In the genomic region with DNA sequence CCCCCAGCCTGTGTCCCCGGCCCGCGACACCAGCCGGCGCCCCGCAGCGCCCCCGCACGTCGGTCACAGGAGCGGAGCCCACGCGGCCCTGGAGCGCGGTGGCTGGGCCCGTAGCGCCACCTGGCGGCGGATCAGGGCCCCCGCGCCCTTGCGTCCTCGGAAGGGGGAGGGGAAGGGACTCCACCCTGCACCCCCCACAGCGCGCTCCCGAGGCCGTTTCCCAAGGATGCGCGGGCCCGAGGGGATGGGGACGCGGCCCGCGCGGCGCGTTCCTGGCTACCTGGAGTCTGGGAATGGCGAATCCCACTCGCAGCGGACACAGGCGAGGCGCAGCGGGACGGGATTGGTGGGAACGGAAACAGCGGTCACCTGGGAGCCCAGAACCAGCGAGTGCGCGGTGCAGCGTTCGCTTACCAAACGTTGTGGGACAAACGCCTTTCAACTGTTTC, we compare ENCODE assay signal across 1 cellular context.
TF ChIP-seq lines count a peak whose summit lies in the region.

No MANE protein-coding gene starts in this region.

TF ChIP-seq in WTC11, 78 proteins besides CTCF, POLR2A, EP300 and RAD21 (continued from another document):
- no peak for TF ChIP-seq USF1 (CRISPR knock-in tag; IDR thresholded peaks at IDR 0.05)
- TF ChIP-seq ZNF121 (CRISPR knock-in tag; IDR thresholded peaks at IDR 0.05) = no peak
- TF ChIP-seq, protein P1, sequence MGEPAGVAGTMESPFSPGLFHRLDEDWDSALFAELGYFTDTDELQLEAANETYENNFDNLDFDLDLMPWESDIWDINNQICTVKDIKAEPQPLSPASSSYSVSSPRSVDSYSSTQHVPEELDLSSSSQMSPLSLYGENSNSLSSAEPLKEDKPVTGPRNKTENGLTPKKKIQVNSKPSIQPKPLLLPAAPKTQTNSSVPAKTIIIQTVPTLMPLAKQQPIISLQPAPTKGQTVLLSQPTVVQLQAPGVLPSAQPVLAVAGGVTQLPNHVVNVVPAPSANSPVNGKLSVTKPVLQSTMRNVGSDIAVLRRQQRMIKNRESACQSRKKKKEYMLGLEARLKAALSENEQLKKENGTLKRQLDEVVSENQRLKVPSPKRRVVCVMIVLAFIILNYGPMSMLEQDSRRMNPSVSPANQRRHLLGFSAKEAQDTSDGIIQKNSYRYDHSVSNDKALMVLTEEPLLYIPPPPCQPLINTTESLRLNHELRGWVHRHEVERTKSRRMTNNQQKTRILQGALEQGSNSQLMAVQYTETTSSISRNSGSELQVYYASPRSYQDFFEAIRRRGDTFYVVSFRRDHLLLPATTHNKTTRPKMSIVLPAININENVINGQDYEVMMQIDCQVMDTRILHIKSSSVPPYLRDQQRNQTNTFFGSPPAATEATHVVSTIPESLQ (CRISPR knock-in tag; IDR thresholded peaks at IDR 0.05) = no peak
- peak; percentile 67; the same call in 1 of the 2 replicates for TF ChIP-seq MYBL2 (CRISPR knock-in tag; IDR thresholded peaks at IDR 0.05)
- TF ChIP-seq, protein P2, sequence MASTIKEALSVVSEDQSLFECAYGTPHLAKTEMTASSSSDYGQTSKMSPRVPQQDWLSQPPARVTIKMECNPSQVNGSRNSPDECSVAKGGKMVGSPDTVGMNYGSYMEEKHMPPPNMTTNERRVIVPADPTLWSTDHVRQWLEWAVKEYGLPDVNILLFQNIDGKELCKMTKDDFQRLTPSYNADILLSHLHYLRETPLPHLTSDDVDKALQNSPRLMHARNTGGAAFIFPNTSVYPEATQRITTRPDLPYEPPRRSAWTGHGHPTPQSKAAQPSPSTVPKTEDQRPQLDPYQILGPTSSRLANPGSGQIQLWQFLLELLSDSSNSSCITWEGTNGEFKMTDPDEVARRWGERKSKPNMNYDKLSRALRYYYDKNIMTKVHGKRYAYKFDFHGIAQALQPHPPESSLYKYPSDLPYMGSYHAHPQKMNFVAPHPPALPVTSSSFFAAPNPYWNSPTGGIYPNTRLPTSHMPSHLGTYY (CRISPR knock-in tag; IDR thresholded peaks at IDR 0.05) = no peak
- 0 out of 2 replicates have a peak, but pooled peaks have one; percentile 62 for TF ChIP-seq ARID4B (CRISPR knock-in tag; IDR thresholded peaks at IDR 0.05; ENCODE audit: borderline replicate concordance)
- TF ChIP-seq ZNF138 (CRISPR knock-in tag; conservative IDR thresholded peaks at IDR 0.05) = 0 out of 2 replicates have a peak, but pooled peaks have one; percentile 67
- TF ChIP-seq, protein P3, sequence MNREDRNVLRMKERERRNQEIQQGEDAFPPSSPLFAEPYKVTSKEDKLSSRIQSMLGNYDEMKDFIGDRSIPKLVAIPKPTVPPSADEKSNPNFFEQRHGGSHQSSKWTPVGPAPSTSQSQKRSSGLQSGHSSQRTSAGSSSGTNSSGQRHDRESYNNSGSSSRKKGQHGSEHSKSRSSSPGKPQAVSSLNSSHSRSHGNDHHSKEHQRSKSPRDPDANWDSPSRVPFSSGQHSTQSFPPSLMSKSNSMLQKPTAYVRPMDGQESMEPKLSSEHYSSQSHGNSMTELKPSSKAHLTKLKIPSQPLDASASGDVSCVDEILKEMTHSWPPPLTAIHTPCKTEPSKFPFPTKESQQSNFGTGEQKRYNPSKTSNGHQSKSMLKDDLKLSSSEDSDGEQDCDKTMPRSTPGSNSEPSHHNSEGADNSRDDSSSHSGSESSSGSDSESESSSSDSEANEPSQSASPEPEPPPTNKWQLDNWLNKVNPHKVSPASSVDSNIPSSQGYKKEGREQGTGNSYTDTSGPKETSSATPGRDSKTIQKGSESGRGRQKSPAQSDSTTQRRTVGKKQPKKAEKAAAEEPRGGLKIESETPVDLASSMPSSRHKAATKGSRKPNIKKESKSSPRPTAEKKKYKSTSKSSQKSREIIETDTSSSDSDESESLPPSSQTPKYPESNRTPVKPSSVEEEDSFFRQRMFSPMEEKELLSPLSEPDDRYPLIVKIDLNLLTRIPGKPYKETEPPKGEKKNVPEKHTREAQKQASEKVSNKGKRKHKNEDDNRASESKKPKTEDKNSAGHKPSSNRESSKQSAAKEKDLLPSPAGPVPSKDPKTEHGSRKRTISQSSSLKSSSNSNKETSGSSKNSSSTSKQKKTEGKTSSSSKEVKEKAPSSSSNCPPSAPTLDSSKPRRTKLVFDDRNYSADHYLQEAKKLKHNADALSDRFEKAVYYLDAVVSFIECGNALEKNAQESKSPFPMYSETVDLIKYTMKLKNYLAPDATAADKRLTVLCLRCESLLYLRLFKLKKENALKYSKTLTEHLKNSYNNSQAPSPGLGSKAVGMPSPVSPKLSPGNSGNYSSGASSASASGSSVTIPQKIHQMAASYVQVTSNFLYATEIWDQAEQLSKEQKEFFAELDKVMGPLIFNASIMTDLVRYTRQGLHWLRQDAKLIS (CRISPR knock-in tag; IDR thresholded peaks at IDR 0.05; ENCODE audit: borderline replicate concordance) = no peak
- TF ChIP-seq ZNF423 (CRISPR knock-in tag; IDR thresholded peaks at IDR 0.05) = peak; percentile 77
- TF ChIP-seq FOXJ3 (CRISPR knock-in tag; IDR thresholded peaks at IDR 0.05; ENCODE audit: borderline replicate concordance) = no peak
- peak; percentile 88; the same call in 1 of the 2 replicates for TF ChIP-seq ETV6 (CRISPR knock-in tag; IDR thresholded peaks at IDR 0.05)
- TF ChIP-seq USF2 (CRISPR knock-in tag; IDR thresholded peaks at IDR 0.05) = peak; percentile 52
- no peak for TF ChIP-seq NR3C1 (CRISPR knock-in tag; conservative IDR thresholded peaks at IDR 0.05; ENCODE audit: low read depth)
- TF ChIP-seq NFYB (CRISPR knock-in tag; conservative IDR thresholded peaks at IDR 0.05; ENCODE audit: low read depth) = peak; percentile 49
- no peak for TF ChIP-seq PREB (CRISPR knock-in tag; IDR thresholded peaks at IDR 0.05; ENCODE audit: borderline replicate concordance)
- no peak for TF ChIP-seq E2F1 (CRISPR knock-in tag; IDR thresholded peaks at IDR 0.05)
- TF ChIP-seq, protein P4, sequence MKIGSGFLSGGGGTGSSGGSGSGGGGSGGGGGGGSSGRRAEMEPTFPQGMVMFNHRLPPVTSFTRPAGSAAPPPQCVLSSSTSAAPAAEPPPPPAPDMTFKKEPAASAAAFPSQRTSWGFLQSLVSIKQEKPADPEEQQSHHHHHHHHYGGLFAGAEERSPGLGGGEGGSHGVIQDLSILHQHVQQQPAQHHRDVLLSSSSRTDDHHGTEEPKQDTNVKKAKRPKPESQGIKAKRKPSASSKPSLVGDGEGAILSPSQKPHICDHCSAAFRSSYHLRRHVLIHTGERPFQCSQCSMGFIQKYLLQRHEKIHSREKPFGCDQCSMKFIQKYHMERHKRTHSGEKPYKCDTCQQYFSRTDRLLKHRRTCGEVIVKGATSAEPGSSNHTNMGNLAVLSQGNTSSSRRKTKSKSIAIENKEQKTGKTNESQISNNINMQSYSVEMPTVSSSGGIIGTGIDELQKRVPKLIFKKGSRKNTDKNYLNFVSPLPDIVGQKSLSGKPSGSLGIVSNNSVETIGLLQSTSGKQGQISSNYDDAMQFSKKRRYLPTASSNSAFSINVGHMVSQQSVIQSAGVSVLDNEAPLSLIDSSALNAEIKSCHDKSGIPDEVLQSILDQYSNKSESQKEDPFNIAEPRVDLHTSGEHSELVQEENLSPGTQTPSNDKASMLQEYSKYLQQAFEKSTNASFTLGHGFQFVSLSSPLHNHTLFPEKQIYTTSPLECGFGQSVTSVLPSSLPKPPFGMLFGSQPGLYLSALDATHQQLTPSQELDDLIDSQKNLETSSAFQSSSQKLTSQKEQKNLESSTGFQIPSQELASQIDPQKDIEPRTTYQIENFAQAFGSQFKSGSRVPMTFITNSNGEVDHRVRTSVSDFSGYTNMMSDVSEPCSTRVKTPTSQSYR (CRISPR knock-in tag; IDR thresholded peaks at IDR 0.05) = 0 out of 2 replicates have a peak, but pooled peaks have one; percentile 76
- peak; percentile 87 for TF ChIP-seq ZBTB21 (CRISPR knock-in tag; IDR thresholded peaks at IDR 0.05; ENCODE audit: borderline replicate concordance)
- no peak for TF ChIP-seq HMGA2 (CRISPR knock-in tag; IDR thresholded peaks at IDR 0.05)
